ENCODE assay signal across 7 cellular contexts in the genomic region with DNA sequence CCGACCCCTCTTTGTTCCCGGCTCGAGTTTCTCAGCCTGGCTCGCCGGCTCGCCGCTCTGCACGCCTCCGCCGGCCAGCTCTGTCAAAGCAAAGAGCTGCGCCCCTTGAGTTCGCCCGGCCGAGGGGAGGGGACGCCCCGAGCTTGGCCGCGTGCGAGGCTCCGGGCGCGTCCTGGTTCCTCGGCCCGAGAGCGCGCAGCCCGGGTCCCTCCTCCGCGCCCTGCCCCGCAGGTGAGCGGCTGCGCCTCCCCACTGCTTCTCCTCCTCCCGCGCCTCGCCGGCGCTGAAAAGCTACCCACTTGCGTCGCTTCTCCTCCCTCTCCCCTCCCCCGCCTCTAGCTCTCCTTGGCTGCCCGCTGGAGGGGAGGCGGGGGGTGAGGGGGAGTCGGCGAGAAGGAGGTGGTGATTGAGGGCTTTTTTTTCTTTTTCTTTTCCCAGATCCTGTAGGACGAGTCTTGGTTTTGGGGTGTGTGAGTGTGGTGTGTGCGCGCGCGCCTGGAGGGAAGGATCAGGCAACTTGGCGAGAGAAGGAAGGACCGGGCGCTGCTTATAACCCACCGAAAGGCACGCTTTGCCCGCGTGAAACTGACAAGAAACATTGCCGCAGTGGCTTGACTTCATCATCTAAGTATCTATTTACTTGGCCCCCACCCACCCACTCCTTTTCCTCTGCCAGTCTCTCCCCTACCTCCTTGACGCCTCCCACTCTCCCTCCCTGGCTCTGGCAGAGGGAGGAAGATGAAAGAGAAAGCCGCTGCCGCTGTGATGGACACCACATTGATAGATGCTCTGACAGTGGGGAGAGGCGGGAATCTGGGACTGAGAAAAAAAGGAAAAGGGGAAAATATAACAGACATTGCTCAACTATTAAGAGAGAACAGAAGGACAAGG. TPM values are rescaled to one million over a fixed set of nuclear protein-coding genes. Genes with fewer than 3 reads are reported as not detected.
DNase-seq lines count a peak whose midpoint lies in the region; ATAC-seq and TF ChIP-seq lines count a peak whose summit lies in the region.

A gene (minus strand): TSS at position 261 of the 891 bp plus-strand sequence. CDS start 1,165 bp downstream, outside the sequence.

- no peaks in the 10 kb centered on the region for H3K9me3 ChIP-seq in heart right ventricle

- DNase-seq in RPMI8226, result peak; percentile 17
- peak; percentile 42 to 76 (median 50) for DNase-seq in activated naive CD4-positive, alpha-beta T cell (lab: John Stamatoyannopoulos, UW)
- peak in 1 of 2 donors; percentile 13 for DNase-seq in heart right ventricle
- peak; percentile 71 for DNase-seq in sciatic nerve (ENCODE audit: low spot score)
- DNase-seq in GM03348 (ENCODE audit: low spot score), result no peak

- H3K27me3 ChIP-seq in heart right ventricle, result peaks cover 19 to 99% (median 90%) of the 10 kb centered on the region in 7 donors

- H3K4me1 ChIP-seq in heart right ventricle, result peaks cover 3 to 55% (median 37%) of the 10 kb centered on the region in 9 donors

- no peaks in the 10 kb centered on the region for H3K36me3 ChIP-seq in heart right ventricle

- intact Hi-C loops in heart right ventricle (cut with DNase I), result loop anchor here in 1 of 10 donors (10.0 kb wide), 1 partner anchor 396 kb away; no protein-coding TSS in a partner anchor
- intact Hi-C loops in sciatic nerve (cut with DNase I), result no loop called here

- TF ChIP-seq CTCF in heart right ventricle (IDR thresholded peaks at IDR 0.05), result no peak

- 1% methylated on average over 54 to 61 of the region's 61 CpGs for WGBS in heart right ventricle, 2 donors

- ATAC-seq in GM18517 (IDR thresholded peaks at IDR 0.05; ENCODE audit: unreplicated experiment) (peak; percentile 32), HG03135 (IDR thresholded peaks at IDR 0.05; ENCODE audit: unreplicated experiment) (peak; percentile 33), heart right ventricle (peak in 5 of 8 donors; percentile 13 to 43 (median 24)), sciatic nerve (peak; percentile 56)

- peak within 1 kb of the TSS in 2 of 10 donors; percentile 25 to 55 for H3K27ac ChIP-seq in heart right ventricle

- peak within 1 kb of the TSS; percentile 37 to 63 (median 56) for H3K4me3 ChIP-seq in heart right ventricle

RNA-seq across cellular contexts. Expression of the gene that starts here (rescaled TPM):
- total RNA-seq in heart right ventricle (1 to 10 TPM in 4 of 10 donors, under 1 TPM in 5, not detected in 1; 0.35 to 4.6 (median 0.90) TPM), sciatic nerve (10.7 TPM)
- polyA plus RNA-seq in heart right ventricle, result under 1 TPM; 0.22 to 0.68 TPM
